Comparison of ENCODE assay signal across 16 cellular contexts in the genomic region with DNA sequence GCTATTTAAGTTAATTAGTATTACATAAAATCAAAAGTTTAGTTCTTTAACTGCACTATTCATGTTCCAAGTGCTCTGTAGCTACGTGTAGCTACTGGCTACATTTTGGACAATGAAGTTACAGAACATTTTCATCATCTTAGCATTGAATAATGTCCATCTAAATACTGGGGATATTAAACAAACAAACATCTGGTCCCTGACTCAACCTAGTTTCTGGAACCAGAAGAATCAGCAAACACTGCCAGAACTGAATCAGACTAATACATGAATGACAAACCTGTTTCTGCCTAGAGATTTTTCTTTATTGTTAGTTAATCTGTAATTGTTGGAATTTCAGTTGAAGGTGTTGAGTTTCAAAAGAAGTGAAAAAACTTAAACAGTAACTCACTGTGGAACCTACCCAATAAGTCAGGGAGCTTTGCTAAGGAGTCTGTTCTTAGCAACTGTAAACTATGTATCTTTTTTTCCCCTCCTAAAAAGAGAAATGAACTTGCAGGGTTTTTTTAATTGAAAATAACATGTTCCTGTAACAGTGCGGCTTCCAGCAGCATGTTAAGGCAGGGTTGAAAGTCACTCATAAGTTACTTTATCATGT. TPM values are rescaled to one million over a fixed set of nuclear protein-coding genes. Genes with fewer than 3 reads are reported as not detected.
DNase-seq lines count a peak whose midpoint lies in the region; ATAC-seq, FAIRE-seq and TF ChIP-seq lines count a peak whose summit lies in the region.
"Had no signal": no experiment of that assay in that cellular context is flagged by ENCODE, and none has a peak within 500 bp of the region (broad histone marks: within the 10 kb centered on the region; RNA-seq: fewer than 3 reads in every experiment).

No MANE protein-coding gene starts in this region.

- peak; percentile 56 for DNase-seq in AG09309 (ENCODE audit: low read depth)
- peak; percentile 13 for DNase-seq in HPDE6-E6E7 (ENCODE audit: extremely low spot score)
- peak; percentile 87 for DNase-seq in bronchial epithelial cell (ENCODE audit: low read depth)
- no peak for DNase-seq in keratinocyte (ENCODE audit: low read depth, low spot score)
- DNase-seq in ascending aorta (ENCODE audit: low spot score in 2 of 2): no peak
- no peak for DNase-seq in NCI-H226
- DNase-seq in GM12891 (ENCODE audit: insufficient read length, low spot score): no peak
- DNase-seq: activated T-cell treated with anti-CD3 and anti-CD28 coated beads, Interleukin-2, amount 50 U/mL, for 48 hours; central memory CD4-positive, alpha-beta T cell; MM.1S; mucosa of descending colon; NCI-H345; sigmoid colon; transverse colon had no signal

- H3K27me3 ChIP-seq in bronchial epithelial cell (ENCODE audit: control insufficient read depth, insufficient read depth, low read length): no peaks in the 10 kb centered on the region
- no peaks in the 10 kb centered on the region for H3K27me3 ChIP-seq in keratinocyte (ENCODE audit: control insufficient read depth, extremely low read depth, insufficient read depth, low read length)
- H3K27me3 ChIP-seq in ascending aorta: no peaks in the 10 kb centered on the region
- H3K27me3 ChIP-seq: sigmoid colon, transverse colon had no signal

- no peak overlapping the region for H3K4me2 ChIP-seq in keratinocyte (ENCODE audit: control insufficient read depth, extremely low read depth, insufficient read depth, low read depth, low read length)

- H3K79me2 ChIP-seq in keratinocyte (ENCODE audit: control insufficient read depth, insufficient read depth, low read length): no peaks in the 10 kb centered on the region

- no peak for TF ChIP-seq CTCF in AG09309 (IDR thresholded peaks at IDR 0.05; ENCODE audit: control insufficient read depth, insufficient read depth, low read depth, low read length, missing control alignments)
- no peak for TF ChIP-seq CTCF in bronchial epithelial cell (IDR thresholded peaks at IDR 0.05; ENCODE audit: insufficient read depth, low read length, severe bottlenecking)
- TF ChIP-seq CTCF in keratinocyte (optimal IDR thresholded peaks at IDR 0.05 in 1 of 3, IDR thresholded peaks at IDR 0.05 in 1 of 3, conservative IDR thresholded peaks at IDR 0.05 in 1 of 3; ENCODE audit: extremely low read depth in 1 of 3, insufficient read depth in 2 of 3, low read length in 3 of 3): no peak
- no peak for TF ChIP-seq CTCF in ascending aorta (IDR thresholded peaks at IDR 0.05)

- H3K9me3 ChIP-seq in keratinocyte (ENCODE audit: control insufficient read depth, low read depth, low read length) (no peaks in the 10 kb centered on the region), ascending aorta (no peaks in the 10 kb centered on the region)
- H3K9me3 ChIP-seq: mucosa of descending colon, sigmoid colon, transverse colon had no signal

- no peak overlapping the region for H3K9ac ChIP-seq in keratinocyte (ENCODE audit: control insufficient read depth, extremely low read depth, insufficient read depth, low read length)

- TF ChIP-seq POLR2A in GM12891 (IDR thresholded peaks at IDR 0.05; ENCODE audit: low read depth, low read length): no peak

- no peak for ATAC-seq in GM21390 (IDR thresholded peaks at IDR 0.05; ENCODE audit: unreplicated experiment)
- ATAC-seq: mucosa of descending colon had no signal

- no peaks in the 10 kb centered on the region for H4K20me1 ChIP-seq in keratinocyte (ENCODE audit: control insufficient read depth, extremely low read depth, insufficient read depth, low read length)

- H3K9me1 ChIP-seq in keratinocyte (ENCODE audit: control insufficient read depth, extremely low read depth, insufficient read depth, low read length): no peaks in the 10 kb centered on the region

- peaks cover 1% of the 10 kb centered on the region for H3K36me3 ChIP-seq in bronchial epithelial cell (ENCODE audit: control insufficient read depth, insufficient read depth, low read length)
- peaks cover 0 to 5% of the 10 kb centered on the region in 2 experiments for H3K36me3 ChIP-seq in keratinocyte (ENCODE audit: control insufficient read depth in 2 of 2, extremely low read depth in 1 of 2, insufficient read depth in 2 of 2, low read length in 2 of 2)
- H3K36me3 ChIP-seq in ascending aorta: peaks cover 2 to 23% of the 10 kb centered on the region in 2 donors

- FAIRE-seq in bronchial epithelial cell (lab: Jason Lieb, UNC): no peak
- peak; percentile 26 for FAIRE-seq in keratinocyte (lab: Jason Lieb, UNC)
- no peak for FAIRE-seq in GM12891 (lab: Jason Lieb, UNC)

- H3K4me1 ChIP-seq in keratinocyte (ENCODE audit: control insufficient read depth, extremely low read depth, insufficient read depth, low read length): peaks cover 10% of the 10 kb centered on the region
- no peaks in the 10 kb centered on the region for H3K4me1 ChIP-seq in ascending aorta
- H3K4me1 ChIP-seq: sigmoid colon, transverse colon had no signal

- dilution Hi-C loops in keratinocyte (cut with MboI; ENCODE audit: extremely low pct_ligation_motif_present, low sequenced_read_pairs): no loop called here

- H3K27ac ChIP-seq in keratinocyte (ENCODE audit: control insufficient read depth, insufficient read depth, low read length): peak overlapping the region; percentile 34
- no peak overlapping the region for H3K27ac ChIP-seq in ascending aorta
- H3K27ac ChIP-seq: C4-2B, sigmoid colon, transverse colon had no signal

- H3K4me3 ChIP-seq in AG09309 (ENCODE audit: control insufficient read depth, low read depth, low read length): no peak overlapping the region
- no peak overlapping the region for H3K4me3 ChIP-seq in bronchial epithelial cell (ENCODE audit: low read depth, low read length)
- no peak overlapping the region for H3K4me3 ChIP-seq in keratinocyte (ENCODE audit: control insufficient read depth in 2 of 3, extremely low read depth in 1 of 3, insufficient read depth in 2 of 3, low read depth in 1 of 3, low read length in 3 of 3)
- no peak overlapping the region for H3K4me3 ChIP-seq in ascending aorta
- H3K4me3 ChIP-seq: mucosa of descending colon, sigmoid colon, transverse colon had no signal

- intact Hi-C loops in ascending aorta (cut with DNase I): no loop called here

- H2AFZ ChIP-seq in keratinocyte (ENCODE audit: control insufficient read depth, low read length): no peak overlapping the region

TF ChIP-seq in GM12891, 5 proteins besides CTCF, POLR2A, EP300 and RAD21:
- TF ChIP-seq PAX5 (IDR thresholded peaks at IDR 0.05; ENCODE audit: insufficient read depth, low read length, severe bottlenecking) (no peak), TAF1 (IDR thresholded peaks at IDR 0.05; ENCODE audit: low read depth, low read length) (no peak), POLR2AphosphoS5 (IDR thresholded peaks at IDR 0.05; ENCODE audit: low read depth, low read length) (no peak), POU2F2 (IDR thresholded peaks at IDR 0.05; ENCODE audit: low read depth, low read length) (no peak)

RNA-seq across cellular contexts. Expression of gene CDK13, which starts 58.3 kb away (rescaled TPM):
- total RNA-seq in bronchial epithelial cell (50.3 and 65.2 TPM in 2 replicates), ascending aorta (68.6 TPM)
- 22.0 to 30.7 TPM (median 25.4 TPM) in 3 replicates for polyA plus RNA-seq in keratinocyte
- 28.9 TPM for polyA plus RNA-seq in keratinocyte (2011; ENCODE audit: low read depth)
- polyA plus RNA-seq in keratinocyte (2011; cell fraction: cytosol; rRNA removed): 11.7 and 23.7 TPM in 2 replicates
- polyA plus RNA-seq in keratinocyte (2011; cell fraction: nucleus; rRNA removed): 49.2 and 52.8 TPM in 2 replicates
- 20.8 and 23.7 TPM in 2 replicates for polyA plus RNA-seq in keratinocyte (2012; ENCODE audit: low replicate concordance)
- polyA minus RNA-seq in keratinocyte: 27.6 to 74.1 TPM (median 50.2 TPM) in 3 replicates
- polyA minus RNA-seq in keratinocyte (2011; cell fraction: cytosol; rRNA and poly(A)+ RNA removed): 19.4 TPM
- 42.1 and 77.6 TPM in 2 replicates for polyA minus RNA-seq in keratinocyte (2011; cell fraction: nucleus; rRNA and poly(A)+ RNA removed)
- 14.7 TPM for polyA plus RNA-seq in GM12891 (2012; ENCODE audit: low read depth, missing spikeins)

Comparison
In these comparisons a context has a peak if more than half of its experiments do, and no peak if none do; other contexts are left out.
1. DNase-seq: peak in AG09309 (single experiment), HPDE6-E6E7 (single experiment) and bronchial epithelial cell (single experiment); none in keratinocyte (single experiment), ascending aorta (0 of 2), NCI-H226 (single experiment) and GM12891 (single experiment).